ENCODE assay signal across 11 cellular contexts in the genomic region with DNA sequence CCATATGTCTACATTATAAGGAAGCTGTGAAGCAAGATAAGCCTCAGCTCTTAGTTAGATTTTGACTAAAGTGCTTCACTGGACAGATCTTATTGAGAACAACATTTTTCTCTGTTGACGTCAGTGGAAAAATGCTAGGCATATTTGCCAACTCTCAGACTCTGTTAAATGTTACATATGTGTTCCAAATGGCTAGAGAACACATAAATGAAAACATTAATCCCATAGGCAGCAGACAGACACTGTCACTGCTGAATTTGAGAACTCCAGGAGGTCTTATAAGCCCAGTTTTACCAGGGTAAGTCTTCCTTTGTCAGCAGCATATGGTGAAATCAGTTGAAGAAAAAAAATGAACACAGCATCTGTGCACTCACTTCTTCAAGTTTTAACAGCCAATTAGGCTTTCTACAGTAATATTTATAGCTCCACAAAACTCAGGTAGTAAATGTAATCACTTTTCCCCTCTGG.
DNase-seq lines count a peak whose midpoint lies in the region; ATAC-seq and TF ChIP-seq lines count a peak whose summit lies in the region.
"Had no signal": no experiment of that assay in that cellular context is flagged by ENCODE, and none has a peak within 500 bp of the region (broad histone marks: within the 10 kb centered on the region; RNA-seq: fewer than 3 reads in every experiment).

No MANE protein-coding gene starts in this region.

- peaks cover 2% of the 10 kb centered on the region for H3K27me3 Mint-ChIP-seq in glutamatergic neuron (ENCODE audit: unreplicated experiment)

- peak overlapping the region; percentile 56 for H3K27ac Mint-ChIP-seq in glutamatergic neuron (ENCODE audit: unreplicated experiment)

- no peak overlapping the region for H3K4me3 Mint-ChIP-seq in glutamatergic neuron (ENCODE audit: unreplicated experiment)
- H3K4me3 Mint-ChIP-seq: activated T-helper 1 cell treated with anti-CD3 and anti-CD28 coated beads, Interleukin-12 subunit alpha, Interleukin-12 subunit beta, Interleukin-2, Interleukin-4 antibody, amounts not matched to agents 30 ng/mL and 10 ng/mL and 1 ng/mL, durations not matched to agents 14 hours and 24 hours and 36 hours had no signal

- H3K36me3 Mint-ChIP-seq in glutamatergic neuron (ENCODE audit: unreplicated experiment), result no peaks in the 10 kb centered on the region

- H3K27me3 ChIP-seq in WERI-Rb-1 (ENCODE audit: insufficient read depth, low read depth, severe bottlenecking), result no peaks in the 10 kb centered on the region

- H3K9me3 ChIP-seq in WERI-Rb-1 (ENCODE audit: severe bottlenecking), result peaks cover 4% of the 10 kb centered on the region

- DNase-seq in GM03348 (ENCODE audit: low spot score) (peak; percentile 39), WERI-Rb-1 (peak; percentile 48), glutamatergic neuron (no peak), retinal pigment epithelial cell (ENCODE audit: low read depth) (peak; percentile 56), middle frontal gyrus (ENCODE audit: extremely low spot score, low spot score) (no peak), NCI-H510A (lab: John Stamatoyannopoulos, UW) (no peak)
- no peak for DNase-seq in activated CD4-positive, alpha-beta T cell treated with anti-CD3 and anti-CD28 coated beads for 48 hours
- DNase-seq: hippocampal formation; stimulated activated CD4-positive, alpha-beta T cell treated with anti-CD3 and anti-CD28 coated beads, Interleukin-2, amount 100 ng/mL, for 48 hours had no signal

- H3K4me1 Mint-ChIP-seq in glutamatergic neuron (ENCODE audit: low read depth, unreplicated experiment), result peaks cover 27% of the 10 kb centered on the region

- ATAC-seq in GM21786 (IDR thresholded peaks at IDR 0.05; ENCODE audit: unreplicated experiment), result no peak

- H3K9me3 Mint-ChIP-seq in glutamatergic neuron (ENCODE audit: unreplicated experiment), result no peaks in the 10 kb centered on the region

- H3K27ac ChIP-seq in WERI-Rb-1, result peak overlapping the region; percentile 77

- no peaks in the 10 kb centered on the region for H3K36me3 ChIP-seq in WERI-Rb-1

- no peak for TF ChIP-seq CTCF in WERI-Rb-1 (IDR thresholded peaks at IDR 0.05; ENCODE audit: low read depth, low read length)
- no peak for TF ChIP-seq CTCF in glutamatergic neuron (IDR thresholded peaks at IDR 0.05; ENCODE audit: partially characterized antibody, unreplicated experiment)
- TF ChIP-seq CTCF in retinal pigment epithelial cell (conservative IDR thresholded peaks at IDR 0.05; ENCODE audit: low read depth, low read length), result no peak

- H3K4me3 ChIP-seq in WERI-Rb-1 (ENCODE audit: low read depth, low read length) (peak overlapping the region; percentile 26; the same call in 1 of the 2 replicates), retinal pigment epithelial cell (ENCODE audit: low read length) (no peak overlapping the region)

Comparison
In these comparisons a context has a peak if more than half of its experiments do, and no peak if none do; other contexts are left out.
1. DNase-seq: peak in GM03348 (single experiment), WERI-Rb-1 (single experiment) and retinal pigment epithelial cell (single experiment); none in glutamatergic neuron (single experiment), activated CD4-positive, alpha-beta T cell treated with anti-CD3 and anti-CD28 coated beads for 48 hours (single experiment), middle frontal gyrus (single experiment) and NCI-H510A (single experiment).